Comparison of ENCODE assay signal across 23 cellular contexts in genomic region chr12:55970775-55971174, GRCh38. TPM values are rescaled to one million over a fixed set of nuclear protein-coding genes. Genes with fewer than 3 reads are reported as not detected.
DNase-seq lines count a peak whose midpoint lies in the region; ATAC-seq and TF ChIP-seq lines count a peak whose summit lies in the region.
"Had no signal": no experiment of that assay in that cellular context is flagged by ENCODE, and none has a peak within 500 bp of the region (broad histone marks: within the 10 kb centered on the region; RNA-seq: fewer than 3 reads in every experiment).

No MANE protein-coding gene starts in this region.

- H3K36me3 Mint-ChIP-seq in activated CD4-positive, alpha-beta T cell treated with anti-CD3 and anti-CD28 coated beads, Interleukin-2, amount 10 ng/mL, durations not matched to agents 24 days and 14 days (ENCODE audit: low read depth), result peaks cover 28% of the 10 kb centered on the region
- H3K36me3 Mint-ChIP-seq: IgD-negative memory B cell had no signal

- H3K4me3 Mint-ChIP-seq in activated CD4-positive, alpha-beta T cell treated with anti-CD3 and anti-CD28 coated beads, Interleukin-2, amount 10 ng/mL, durations not matched to agents 24 days and 14 days, result no peak overlapping the region
- H3K4me3 Mint-ChIP-seq: activated naive CD8-positive, alpha-beta T cell treated with anti-CD3 and anti-CD28 coated beads, Interleukin-2, amount 50 U/mL, for 24 hours; H9 had no signal

- H3K4me3 ChIP-seq in esophagus muscularis mucosa (no peak overlapping the region), sigmoid colon (no peak overlapping the region)
- H3K4me3 ChIP-seq: cardiac muscle cell, tibial nerve had no signal

- TF ChIP-seq EP300 in esophagus muscularis mucosa (IDR thresholded peaks at IDR 0.05) (no peak), sigmoid colon (IDR thresholded peaks at IDR 0.05) (no peak)

- no peaks in the 10 kb centered on the region for H3K9me3 ChIP-seq in esophagus muscularis mucosa
- no peaks in the 10 kb centered on the region for H3K9me3 ChIP-seq in sigmoid colon
- H3K9me3 ChIP-seq: tibial nerve had no signal

- H3K27ac ChIP-seq in esophagus muscularis mucosa (replicated peaks in 1 of 4) (peak overlapping the region; percentile 88 to 93 (median 90)), sigmoid colon (peak overlapping the region in 3 of 4 donors; percentile 89 to 92 (median 92))
- H3K27ac ChIP-seq: C4-2B, WERI-Rb-1 had no signal

- ATAC-seq in Right ventricle myocardium superior (ENCODE audit: poor library complexity), result no peak
- ATAC-seq: activated naive CD8-positive, alpha-beta T cell treated with anti-CD3 and anti-CD28 coated beads, Interleukin-2, amount 50 U/mL, for 24 hours had no signal

- TF ChIP-seq POLR2A in esophagus muscularis mucosa (IDR thresholded peaks at IDR 0.05; ENCODE audit: low read depth), result no peak
- TF ChIP-seq POLR2A in sigmoid colon (IDR thresholded peaks at IDR 0.05), result no peak

- intact Hi-C loops in activated CD4-positive, alpha-beta T cell treated with anti-CD3 and anti-CD28 coated beads, Interleukin-2, amount 10 ng/mL, durations not matched to agents 24 days and 14 days (cut with micrococcal nuclease), result no loop called here
- intact Hi-C loops in esophagus muscularis mucosa (cut with DNase I), result no loop called here
- intact Hi-C loops in sigmoid colon (cut with DNase I), result no loop called here
- intact Hi-C loops in Right ventricle myocardium superior (cut with DNase I), result no loop called here

- TF ChIP-seq CTCF in esophagus muscularis mucosa (IDR thresholded peaks at IDR 0.05) (no peak), sigmoid colon (IDR thresholded peaks at IDR 0.05) (no peak)

- H3K27ac Mint-ChIP-seq in activated CD4-positive, alpha-beta T cell treated with anti-CD3 and anti-CD28 coated beads, Interleukin-2, amount 10 ng/mL, durations not matched to agents 24 days and 14 days, result peak overlapping the region; percentile 51
- H3K27ac Mint-ChIP-seq: activated naive CD8-positive, alpha-beta T cell treated with anti-CD3 and anti-CD28 coated beads, Interleukin-2, amount 50 U/mL, for 24 hours; activated T-helper 2 cell treated with anti-CD3 and anti-CD28 coated beads, Interferon-gamma antibody, Interleukin-2, Interleukin-4, amounts not matched to agents 10 μg/mL and 5 μg/mL and 100 μg/mL, durations not matched to agents 14 hours and 24 hours and 36 hours; IgD-negative memory B cell had no signal

- no peaks in the 10 kb centered on the region for H3K9me3 Mint-ChIP-seq in activated CD4-positive, alpha-beta T cell treated with anti-CD3 and anti-CD28 coated beads, Interleukin-2, amount 10 ng/mL, durations not matched to agents 24 days and 14 days
- H3K9me3 Mint-ChIP-seq: activated naive CD8-positive, alpha-beta T cell treated with anti-CD3 and anti-CD28 coated beads, Interleukin-2, amount 50 U/mL, for 24 hours; activated T-helper 2 cell treated with anti-CD3 and anti-CD28 coated beads, Interferon-gamma antibody, Interleukin-2, Interleukin-4, amounts not matched to agents 10 μg/mL and 5 μg/mL and 100 μg/mL, durations not matched to agents 14 hours and 24 hours and 36 hours; H9; IgD-negative memory B cell had no signal

- no peaks in the 10 kb centered on the region for H3K27me3 Mint-ChIP-seq in activated CD4-positive, alpha-beta T cell treated with anti-CD3 and anti-CD28 coated beads, Interleukin-2, amount 10 ng/mL, durations not matched to agents 24 days and 14 days
- H3K27me3 Mint-ChIP-seq: activated naive CD8-positive, alpha-beta T cell treated with anti-CD3 and anti-CD28 coated beads, Interleukin-2, amount 50 U/mL, for 24 hours; IgD-negative memory B cell had no signal

- peaks cover 0 to 32% (median 16%) of the 10 kb centered on the region in 4 donors for H3K36me3 ChIP-seq in esophagus muscularis mucosa
- peaks cover 0 to 7% (median 0%) of the 10 kb centered on the region in 4 donors for H3K36me3 ChIP-seq in sigmoid colon
- H3K36me3 ChIP-seq: cardiac muscle cell had no signal

- H3K4me1 ChIP-seq in esophagus muscularis mucosa, result peaks cover 22 to 67% (median 61%) of the 10 kb centered on the region in 4 donors
- peaks cover 0 to 41% (median 31%) of the 10 kb centered on the region in 4 donors for H3K4me1 ChIP-seq in sigmoid colon

- no peak for DNase-seq in activated CD4-positive, alpha-beta T cell treated with anti-CD3 and anti-CD28 coated beads, Interleukin-2, amount 10 ng/mL, durations not matched to agents 24 days and 14 days
- DNase-seq in activated CD4-positive, alpha-beta T cell treated with anti-CD3 and anti-CD28 coated beads for 48 hours, result no peak
- DNase-seq in SK-MEL-5 (ENCODE audit: low read depth, low spot score) (peak; percentile 100), esophagus muscularis mucosa (ENCODE audit: extremely low spot score) (no peak), sigmoid colon (no peak), NOMO-1 treated with dmso at 0.1 percent for 144 hours (lab: John Stamatoyannopoulos, UW; ENCODE audit: unreplicated experiment) (no peak), ecto neural progenitor cell (ENCODE audit: low spot score) (no peak), Right ventricle myocardium superior (no peak)
- DNase-seq: 8988T; activated naive CD8-positive, alpha-beta T cell treated with anti-CD3 and anti-CD28 coated beads, Interleukin-2, amount 50 U/mL, for 24 hours; DMS53; effector memory CD4-positive, alpha-beta T cell; H9; NCI-H2081; SIG-M5; stimulated activated naive CD4-positive, alpha-beta T cell; WERI-Rb-1 had no signal

- 75% methylated on average over 7 of the region's 7 CpGs for WGBS in esophagus muscularis mucosa
- 92 to 94% methylated on average over 7 of the region's 7 CpGs for WGBS in sigmoid colon, 2 donors

- H3K27me3 ChIP-seq in esophagus muscularis mucosa (no peaks in the 10 kb centered on the region), sigmoid colon (no peaks in the 10 kb centered on the region)
- H3K27me3 ChIP-seq: cardiac muscle cell, tibial nerve had no signal

- H3K4me1 Mint-ChIP-seq in activated CD4-positive, alpha-beta T cell treated with anti-CD3 and anti-CD28 coated beads, Interleukin-2, amount 10 ng/mL, durations not matched to agents 24 days and 14 days, result peaks cover 35% of the 10 kb centered on the region

- in situ Hi-C loops in SK-MEL-5 (cut with HindIII; ENCODE audit: low pct_unique_long_range_greater_than_20kb, low sequenced_read_pairs), result no loop called here

RNA-seq across cellular contexts. Expression of gene RAB5B, which starts 3.1 kb away (rescaled TPM):
- 39.0 and 40.2 TPM in 2 replicates for total RNA-seq in activated CD4-positive, alpha-beta T cell treated with anti-CD3 and anti-CD28 coated beads, Interleukin-2, amount 10 ng/mL, durations not matched to agents 24 days and 14 days
- total RNA-seq in SK-MEL-5 (2014; rRNA removed; shearing (Covaris generic)), result 169 and 175 TPM in 2 replicates
- 207 and 257 TPM in 2 replicates for polyA plus RNA-seq in SK-MEL-5 (2015; cell fraction: cytosol; rRNA removed)
- polyA plus RNA-seq in SK-MEL-5 (2015; cell fraction: nucleus; rRNA removed), result 277 and 286 TPM in 2 replicates
- total RNA-seq in esophagus muscularis mucosa (100 to 1,000 TPM; 116 to 189 (median 138) TPM), sigmoid colon (100 to 1,000 TPM in 3 of 4 donors, 10 to 100 TPM in 1; 92.8 to 102 (median 101) TPM), Right ventricle myocardium superior (111 TPM)
- polyA plus RNA-seq in sigmoid colon, result 100 to 1,000 TPM in 1 of 3 donors, 10 to 100 TPM in 2; 82.8 to 113 (median 83.5) TPM

RNA-seq across cellular contexts. Expression of gene CDK2, which starts 4.1 kb away (rescaled TPM):
- total RNA-seq in activated CD4-positive, alpha-beta T cell treated with anti-CD3 and anti-CD28 coated beads, Interleukin-2, amount 10 ng/mL, durations not matched to agents 24 days and 14 days, result 108 and 110 TPM in 2 replicates
- 896 and 917 TPM in 2 replicates for total RNA-seq in SK-MEL-5 (2014; rRNA removed; shearing (Covaris generic))
- polyA plus RNA-seq in SK-MEL-5 (2015; cell fraction: cytosol; rRNA removed), result 625 and 776 TPM in 2 replicates
- polyA plus RNA-seq in SK-MEL-5 (2015; cell fraction: nucleus; rRNA removed), result 2,816 and 3,274 TPM in 2 replicates
- total RNA-seq in esophagus muscularis mucosa (10 to 100 TPM; 35.3 to 84.9 (median 57.1) TPM), sigmoid colon (10 to 100 TPM; 11.4 to 27.7 (median 18.8) TPM), Right ventricle myocardium superior (7.9 TPM)
- 10 to 100 TPM in 2 of 3 donors, 1 to 10 TPM in 1; 7.2 to 23.4 (median 11.1) TPM for polyA plus RNA-seq in sigmoid colon

RNA-seq across cellular contexts. Expression of gene PMEL, which starts 4.9 kb away (rescaled TPM):
- not detected in 2 replicates for total RNA-seq in activated CD4-positive, alpha-beta T cell treated with anti-CD3 and anti-CD28 coated beads, Interleukin-2, amount 10 ng/mL, durations not matched to agents 24 days and 14 days
- 10,199 and 10,765 TPM in 2 replicates for total RNA-seq in SK-MEL-5 (2014; rRNA removed; shearing (Covaris generic))
- polyA plus RNA-seq in SK-MEL-5 (2015; cell fraction: cytosol; rRNA removed), result 10,555 and 11,322 TPM in 2 replicates
- polyA plus RNA-seq in SK-MEL-5 (2015; cell fraction: nucleus; rRNA removed), result 13,633 and 13,752 TPM in 2 replicates
- 1 to 10 TPM in 1 of 4 donors, under 1 TPM in 1, not detected in 2; 0.66 to 2.2 TPM for total RNA-seq in esophagus muscularis mucosa
- 1 to 10 TPM in 1 of 4 donors, under 1 TPM in 1, not detected in 2; 0.71 to 1.3 TPM for total RNA-seq in sigmoid colon
- 1 to 10 TPM; 1.2 to 1.8 (median 1.7) TPM for polyA plus RNA-seq in sigmoid colon
- 0.83 TPM for total RNA-seq in Right ventricle myocardium superior
- total RNA-seq: T-helper 1 cell treated with Interleukin-12 subunit alpha and Interleukin-12 subunit beta and Interleukin-4 antibody, amounts not matched to agents 30 ng/mL and 1 ng/mL, for 36 hours had no signal

RNA-seq across cellular contexts. Expression of gene SUOX, which starts 26.3 kb away (rescaled TPM):
- 9.3 and 10.2 TPM in 2 replicates for total RNA-seq in activated CD4-positive, alpha-beta T cell treated with anti-CD3 and anti-CD28 coated beads, Interleukin-2, amount 10 ng/mL, durations not matched to agents 24 days and 14 days
- total RNA-seq in SK-MEL-5 (2014; rRNA removed; shearing (Covaris generic)), result 11.2 and 16.1 TPM in 2 replicates
- polyA plus RNA-seq in SK-MEL-5 (2015; cell fraction: cytosol; rRNA removed), result 16.8 and 19.9 TPM in 2 replicates
- polyA plus RNA-seq in SK-MEL-5 (2015; cell fraction: nucleus; rRNA removed), result 41.0 and 45.9 TPM in 2 replicates
- total RNA-seq in esophagus muscularis mucosa, result 10 to 100 TPM; 18.3 to 29.0 (median 25.3) TPM
- 10 to 100 TPM; 20.9 to 51.0 (median 25.4) TPM for total RNA-seq in sigmoid colon
- 10 to 100 TPM in 2 of 3 donors, 1 to 10 TPM in 1; 8.4 to 16.1 (median 15.0) TPM for polyA plus RNA-seq in sigmoid colon
- total RNA-seq in Right ventricle myocardium superior, result 29.7 TPM

RNA-seq across cellular contexts. Expression of gene DGKA, which starts 39.8 kb away (rescaled TPM):
- 355 and 365 TPM in 2 replicates for total RNA-seq in activated CD4-positive, alpha-beta T cell treated with anti-CD3 and anti-CD28 coated beads, Interleukin-2, amount 10 ng/mL, durations not matched to agents 24 days and 14 days
- total RNA-seq in SK-MEL-5 (2014; rRNA removed; shearing (Covaris generic)), result 5.7 and 6.9 TPM in 2 replicates
- polyA plus RNA-seq in SK-MEL-5 (2015; cell fraction: cytosol; rRNA removed), result 8.3 and 9.4 TPM in 2 replicates
- polyA plus RNA-seq in SK-MEL-5 (2015; cell fraction: nucleus; rRNA removed), result 36.7 and 55.3 TPM in 2 replicates
- total RNA-seq in esophagus muscularis mucosa (10 to 100 TPM; 18.7 to 39.7 (median 24.7) TPM), sigmoid colon (10 to 100 TPM; 21.4 to 76.4 (median 49.1) TPM), Right ventricle myocardium superior (9.5 TPM)
- polyA plus RNA-seq in sigmoid colon, result 10 to 100 TPM; 43.0 to 97.8 (median 44.4) TPM

Comparison
In these comparisons a context has a peak if more than half of its experiments do, and no peak if none do; other contexts are left out.
1. RNA of gene PMEL, which starts 4.9 kb away (total RNA-seq): 10,199 to 10,765 TPM in SK-MEL-5; 0.71 to 1.3 TPM in sigmoid colon, 0.83 TPM in Right ventricle myocardium superior (single experiment), 0.66 to 2.2 TPM in esophagus muscularis mucosa and not detected in activated CD4-positive, alpha-beta T cell treated with anti-CD3 and anti-CD28 coated beads, Interleukin-2, amount 10 ng/mL, durations not matched to agents 24 days and 14 days; every median in the first group is over 1,000 times any median in the second.